In the genomic region with DNA sequence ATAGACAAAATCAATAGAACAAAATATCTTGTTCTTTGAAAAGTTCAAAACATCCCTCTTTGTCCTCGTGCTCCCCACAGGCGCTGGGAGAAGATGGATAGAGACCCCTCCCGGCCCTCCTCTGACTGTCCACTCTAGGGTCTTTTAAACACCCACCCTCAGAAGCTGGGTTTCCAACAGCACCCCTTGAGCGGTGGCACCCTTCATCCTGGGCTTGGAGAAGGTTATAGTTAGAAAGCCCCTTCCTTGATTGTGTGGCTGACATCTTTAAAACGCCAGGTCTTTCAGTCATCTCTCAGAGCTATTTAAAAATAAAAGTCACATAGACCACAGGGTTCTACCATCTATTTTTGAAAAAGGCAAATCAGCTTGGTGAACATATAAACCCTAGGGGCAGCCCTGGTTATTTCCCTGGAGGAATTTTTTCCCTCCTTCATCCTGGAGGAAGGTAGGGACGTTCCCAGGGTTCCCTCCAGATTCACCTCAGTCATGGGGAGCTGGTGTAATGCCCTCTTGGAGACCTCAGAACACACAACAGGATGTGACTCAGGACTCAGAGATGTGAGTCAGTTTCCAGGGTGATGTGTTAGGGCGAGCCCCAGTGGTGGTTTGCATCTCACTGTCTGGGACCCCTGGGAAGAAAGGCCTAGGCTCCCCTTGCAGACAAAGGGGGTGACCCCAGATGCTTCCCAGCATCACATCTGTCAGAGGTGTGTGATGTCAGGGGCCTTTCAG, we compare ENCODE assay signal across 8 cellular contexts.
DNase-seq lines count a peak whose midpoint lies in the region; ATAC-seq, FAIRE-seq and TF ChIP-seq lines count a peak whose summit lies in the region.

No MANE protein-coding gene starts in this region.

- H3K4me3 Mint-ChIP-seq in T-helper 1 cell treated with Interleukin-12 subunit alpha and Interleukin-12 subunit beta and Interleukin-4 antibody, amounts not matched to agents 30 μg/mL and 1 μg/mL, for 36 hours, result peak overlapping the region; percentile 32
- H3K4me3 Mint-ChIP-seq in astrocyte (ENCODE audit: unreplicated experiment), result peak overlapping the region; percentile 3
- peak overlapping the region in 6 of 10 donors; percentile 1 to 68 (median 40) for H3K4me3 Mint-ChIP-seq in naive thymus-derived CD8-positive, alpha-beta T cell

- H3K27ac ChIP-seq in astrocyte (ENCODE audit: low read depth, low read length) (peak overlapping the region; percentile 100), thoracic aorta (peak overlapping the region; percentile 57 to 83)

- H3K9ac ChIP-seq in astrocyte (ENCODE audit: low read length), result peak overlapping the region; percentile 91

- peak; percentile 73 for FAIRE-seq in astrocyte (lab: Jason Lieb, UNC)

- H3K4me1 Mint-ChIP-seq in T-helper 1 cell treated with Interleukin-12 subunit alpha and Interleukin-12 subunit beta and Interleukin-4 antibody, amounts not matched to agents 30 μg/mL and 1 μg/mL, for 36 hours (ENCODE audit: low read depth), result peaks cover 73% of the 10 kb centered on the region
- peaks cover 66% of the 10 kb centered on the region for H3K4me1 Mint-ChIP-seq in astrocyte (ENCODE audit: low read depth, unreplicated experiment)
- H3K4me1 Mint-ChIP-seq in naive thymus-derived CD8-positive, alpha-beta T cell, result peaks cover 16 to 86% (median 72%) of the 10 kb centered on the region in 4 donors

- H3K79me2 ChIP-seq in astrocyte (ENCODE audit: insufficient read depth, low read length), result peaks cover 65% of the 10 kb centered on the region

- ATAC-seq in naive thymus-derived CD8-positive, alpha-beta T cell, result peak; percentile 74 to 77
- ATAC-seq in thoracic aorta (ENCODE audit: insufficient number of reproducible peaks, low FRiP score, low read depth), result peak; percentile 64

- H4K20me1 ChIP-seq in astrocyte (ENCODE audit: insufficient read depth, low read length), result peaks cover 27% of the 10 kb centered on the region

- DNase-seq in AG09319 (ENCODE audit: extremely low read depth, low read depth) (peak; percentile 65), HCEC 1CT (peak; percentile 98), astrocyte (ENCODE audit: low read depth) (peak; percentile 97), thoracic aorta (ENCODE audit: low spot score) (peak; percentile 30), NCI-H187 (lab: John Stamatoyannopoulos, UW) (no peak), DMS114 treated with DMSO at 0.1 percent for 48 hours (lab: John Stamatoyannopoulos, UW; ENCODE audit: unreplicated experiment) (no peak)
- peak in 4 of 10 donors; percentile 5 to 52 (median 15) for DNase-seq in naive thymus-derived CD8-positive, alpha-beta T cell

- H3K4me3 ChIP-seq in astrocyte (ENCODE audit: insufficient read depth, low read depth, low read length) (peak overlapping the region; percentile 12), thoracic aorta (no peak overlapping the region)

- peaks cover 41% of the 10 kb centered on the region for H3K36me3 Mint-ChIP-seq in T-helper 1 cell treated with Interleukin-12 subunit alpha and Interleukin-12 subunit beta and Interleukin-4 antibody, amounts not matched to agents 30 μg/mL and 1 μg/mL, for 36 hours (ENCODE audit: low read depth)
- peaks cover 25% of the 10 kb centered on the region for H3K36me3 Mint-ChIP-seq in astrocyte (ENCODE audit: low read depth, unreplicated experiment)
- H3K36me3 Mint-ChIP-seq in naive thymus-derived CD8-positive, alpha-beta T cell, result peaks cover 14 to 55% (median 34%) of the 10 kb centered on the region in 3 donors

- POLR2A ChIA-PET in naive thymus-derived CD8-positive, alpha-beta T cell (lab: Charles Lee), result no interaction called here

- no peak for TF ChIP-seq CTCF in AG09319 (IDR thresholded peaks at IDR 0.05; ENCODE audit: low read depth, low read length)
- TF ChIP-seq CTCF in astrocyte (IDR thresholded peaks at IDR 0.05; ENCODE audit: insufficient read depth, low read depth, low read length), result no peak
- no peak for TF ChIP-seq CTCF in thoracic aorta (IDR thresholded peaks at IDR 0.05)

- H3K36me3 ChIP-seq in astrocyte (ENCODE audit: insufficient read depth, low read length) (peaks cover 21% of the 10 kb centered on the region), thoracic aorta (no peaks in the 10 kb centered on the region)

- peak overlapping the region; percentile 82 for H3K27ac Mint-ChIP-seq in T-helper 1 cell treated with Interleukin-12 subunit alpha and Interleukin-12 subunit beta and Interleukin-4 antibody, amounts not matched to agents 30 μg/mL and 1 μg/mL, for 36 hours
- peak overlapping the region; percentile 99 for H3K27ac Mint-ChIP-seq in astrocyte (ENCODE audit: unreplicated experiment)
- H3K27ac Mint-ChIP-seq in naive thymus-derived CD8-positive, alpha-beta T cell, result peak overlapping the region; percentile 51 to 96 (median 88)

- H3K9me3 ChIP-seq in astrocyte (ENCODE audit: insufficient read depth, low read depth, low read length), result peaks cover 2% of the 10 kb centered on the region
- no peaks in the 10 kb centered on the region for H3K9me3 ChIP-seq in thoracic aorta

- peak overlapping the region; percentile 78 for H3K4me2 ChIP-seq in astrocyte (ENCODE audit: low read length)

- H3K27me3 Mint-ChIP-seq in T-helper 1 cell treated with Interleukin-12 subunit alpha and Interleukin-12 subunit beta and Interleukin-4 antibody, amounts not matched to agents 30 μg/mL and 1 μg/mL, for 36 hours (ENCODE audit: low read depth), result no peaks in the 10 kb centered on the region
- no peaks in the 10 kb centered on the region for H3K27me3 Mint-ChIP-seq in astrocyte (ENCODE audit: low read depth, unreplicated experiment)
- no peaks in the 10 kb centered on the region for H3K27me3 Mint-ChIP-seq in naive thymus-derived CD8-positive, alpha-beta T cell

- H3K9me3 Mint-ChIP-seq in T-helper 1 cell treated with Interleukin-12 subunit alpha and Interleukin-12 subunit beta and Interleukin-4 antibody, amounts not matched to agents 30 μg/mL and 1 μg/mL, for 36 hours, result peaks cover 10% of the 10 kb centered on the region
- no peaks in the 10 kb centered on the region for H3K9me3 Mint-ChIP-seq in astrocyte (ENCODE audit: unreplicated experiment)
- peaks cover 0 to 7% (median 0%) of the 10 kb centered on the region in 9 donors for H3K9me3 Mint-ChIP-seq in naive thymus-derived CD8-positive, alpha-beta T cell

- H2AFZ ChIP-seq in astrocyte (ENCODE audit: low read depth, low read length), result no peak overlapping the region

- H3K27me3 ChIP-seq in astrocyte (ENCODE audit: insufficient read depth, low read length) (no peaks in the 10 kb centered on the region), thoracic aorta (replicated peaks; ENCODE audit: insufficient read depth) (no peaks in the 10 kb centered on the region)

- peaks cover 44% of the 10 kb centered on the region for H3K4me1 ChIP-seq in astrocyte (ENCODE audit: insufficient read depth, low read length)
- H3K4me1 ChIP-seq in thoracic aorta (ENCODE audit: control insufficient read depth in 1 of 2, low read depth in 2 of 2), result peaks cover 7 to 14% of the 10 kb centered on the region in 2 donors

Comparison
In these comparisons a context has a peak if more than half of its experiments do, and no peak if none do; other contexts are left out.
1. DNase-seq: peak in AG09319 (single experiment), HCEC 1CT (single experiment), astrocyte (single experiment) and thoracic aorta (single experiment); none in NCI-H187 (0 of 2) and DMS114 treated with DMSO at 0.1 percent for 48 hours (single experiment).
2. Peak in every context shown above with its lines, with median percentiles within 50 percentile points of each other: H3K27ac Mint-ChIP-seq and H3K4me3 Mint-ChIP-seq.